ENCODE assay signal across 8 cellular contexts in genomic region chr2:121649402-121649651, GRCh38. TPM values are rescaled to one million over a fixed set of nuclear protein-coding genes. Genes with fewer than 3 reads are reported as not detected.
DNase-seq lines count a peak whose midpoint lies in the region; ATAC-seq, FAIRE-seq and TF ChIP-seq lines count a peak whose summit lies in the region.

Gene CLASP1 (minus strand): TSS chr2:121649462. CDS start chr2:121605895, 43,567 bp downstream.

- peaks cover 20% of the 10 kb centered on the region for H3K4me1 ChIP-seq in A549

- peak within 1 kb of the TSS; percentile 91 for H3K4me2 ChIP-seq in A549

- H3K36me3 Mint-ChIP-seq in central memory CD8-positive, alpha-beta T cell (ENCODE audit: insufficient read depth) = peaks cover 27% of the 10 kb centered on the region

- peak within 1 kb of the TSS; percentile 96 for H3K4me3 Mint-ChIP-seq in central memory CD8-positive, alpha-beta T cell

- TF ChIP-seq CTCF in A549 (IDR thresholded peaks at IDR 0.05) = no peak

- H3K9me3 Mint-ChIP-seq in central memory CD8-positive, alpha-beta T cell = no peaks in the 10 kb centered on the region

- POLR2A ChIA-PET in A549 (lab: Yijun Ruan, JAX) = interaction anchor here (0.7 to 3.0 kb wide), 11 partner anchors 9 to 118 kb away, joined by 3 to 118 read pairs (median 4); partner anchors contain the start of gene RNU4ATAC

- ATAC-seq in A549 = peak; percentile 96 to 98
- ATAC-seq in GM18867 (IDR thresholded peaks at IDR 0.05; ENCODE audit: unreplicated experiment) = peak; percentile 90
- ATAC-seq in HG03103 (IDR thresholded peaks at IDR 0.05; ENCODE audit: low read depth, unreplicated experiment) = peak; percentile 88
- ATAC-seq in central memory CD8-positive, alpha-beta T cell (replicated peaks; ENCODE audit: extremely low read depth, poor library complexity, severe bottlenecking) = peak; percentile 94

- H3K27me3 Mint-ChIP-seq in central memory CD8-positive, alpha-beta T cell = no peaks in the 10 kb centered on the region

- no peak for FAIRE-seq in A549 (lab: Jason Lieb, UNC)

- H3K27ac Mint-ChIP-seq in central memory CD8-positive, alpha-beta T cell (ENCODE audit: low read depth) = peak within 1 kb of the TSS; percentile 100

- H3K27ac ChIP-seq in A549 = peak within 1 kb of the TSS; percentile 91 to 93

- TF ChIP-seq EP300 in A549 (IDR thresholded peaks at IDR 0.05) = no peak

- H3K4me3 ChIP-seq in A549 = peak within 1 kb of the TSS; percentile 73

- DNase-seq in A549 (ENCODE audit: low read depth in 1 of 2, low spot score in 1 of 2) = peak; percentile 96 to 98
- DNase-seq in NCI-H345 treated with DMSO at 0.1 percent for 48 hours (lab: John Stamatoyannopoulos, UW; ENCODE audit: unreplicated experiment) = peak; percentile 94
- DNase-seq in activated CD4-positive, CD25-positive, alpha-beta regulatory T cell treated with anti-CD3 and anti-CD28 coated beads, Interleukin-2, amount 50 U/mL, for 16 hours (ENCODE audit: low read depth, low spot score) = peak; percentile 88
- peak; percentile 86 to 95 for DNase-seq in central memory CD8-positive, alpha-beta T cell (ENCODE audit: low spot score in 2 of 2)
- DNase-seq in iris pigment epithelial cell (ENCODE audit: low read depth) = peak; percentile 98
- DNase-seq in stimulated activated CD4-positive, alpha-beta T cell treated with anti-CD3 and anti-CD28 coated beads, Interleukin-15, amount 100 ng/mL, for 1 hour (ENCODE audit: low read depth in 1 of 2, low spot score in 1 of 2) = peak; percentile 86 to 91

- CTCF ChIA-PET in A549 (lab: Yijun Ruan, JAX) = interaction anchor here (0.8 to 2.8 kb wide), 4 partner anchors 15 to 85 kb away, joined by 3 to 11 read pairs (median 3); no protein-coding TSS in a partner anchor

- H3K9me3 ChIP-seq in A549 = no peaks in the 10 kb centered on the region

- peaks cover 60% of the 10 kb centered on the region for H3K4me1 Mint-ChIP-seq in central memory CD8-positive, alpha-beta T cell

- WGBS in A549 (ENCODE audit: missing lambda C conversion rate) = under 1% methylated on average over 18 of the region's 20 CpGs

- no peak for TF ChIP-seq RAD21 in A549 (conservative IDR thresholded peaks at IDR 0.05 in 1 of 2, IDR thresholded peaks at IDR 0.05 in 1 of 2)

- TF ChIP-seq POLR2A in A549 (IDR thresholded peaks at IDR 0.05; ENCODE audit: low read length) = 0 out of 2 replicates have a peak, but pooled peaks have one; percentile 32

TF ChIP-seq in A549, 52 proteins besides CTCF, POLR2A, EP300 and RAD21:
- TF ChIP-seq FOSB (CRISPR knock-in tag; IDR thresholded peaks at IDR 0.05) (no peak), PBX3 (IDR thresholded peaks at IDR 0.05) (0 out of 2 replicates have a peak, but pooled peaks have one; percentile 28), EHMT2 (IDR thresholded peaks at IDR 0.05; ENCODE audit: low read depth) (no peak), GATA3 (IDR thresholded peaks at IDR 0.05; ENCODE audit: borderline replicate concordance) (no peak), JUNB (IDR thresholded peaks at IDR 0.05) (no peak), E2F6 (IDR thresholded peaks at IDR 0.05; ENCODE audit: borderline replicate concordance, low read depth) (no peak)

RNA-seq across cellular contexts. Expression of gene CLASP1, which starts in this region (rescaled TPM):
- 11.7 and 26.5 TPM in 2 replicates for polyA plus RNA-seq in A549 (2011; rRNA removed)
- 4.6 and 5.7 TPM in 2 replicates for polyA plus RNA-seq in A549 (2012; cell fraction: cytosol; rRNA removed)
- polyA plus RNA-seq in A549 (2012; cell fraction: nucleus; rRNA removed) = 12.0 and 19.8 TPM in 2 replicates
- 15.2 to 16.0 TPM (median 15.8 TPM) in 3 replicates for polyA plus RNA-seq in A549 (2017; fragmentation: RNase III; extraction: RNeasy Plus Mini Kit Qiagen cat#74134 plus additional on column Dnase treatment)
- polyA minus RNA-seq in A549 (2011; rRNA and poly(A)+ RNA removed) = 61.6 and 63.7 TPM in 2 replicates

Comparison
In these comparisons a context has a peak if more than half of its experiments do, and no peak if none do; other contexts are left out.
1. Peak in every context shown above with its lines: DNase-seq, ATAC-seq, H3K4me3 ChIP-seq and H3K27ac ChIP-seq.